ENCODE assay signal across 16 cellular contexts in the genomic region with DNA sequence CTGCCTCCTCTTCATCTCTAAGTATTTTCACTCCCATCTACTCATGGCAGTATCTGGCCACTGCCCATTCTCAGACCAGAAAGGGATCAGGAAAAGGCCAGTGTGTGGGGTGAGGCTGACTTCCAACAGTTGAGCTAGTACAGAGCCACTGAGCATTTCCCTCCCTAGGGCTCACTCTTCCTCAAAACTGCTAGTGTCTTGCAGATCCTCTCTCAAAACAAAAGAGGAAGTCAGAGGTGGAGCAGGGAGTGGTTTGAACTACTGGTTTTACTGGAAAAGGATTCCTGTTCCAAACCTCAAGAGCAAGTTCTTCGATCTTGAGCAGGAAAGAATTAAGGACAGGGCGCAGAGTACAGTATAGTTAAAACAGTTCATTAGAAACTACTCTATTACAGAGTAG. TPM values are rescaled to one million over a fixed set of nuclear protein-coding genes. Genes with fewer than 3 reads are reported as not detected.
DNase-seq lines count a peak whose midpoint lies in the region; TF ChIP-seq lines count a peak whose summit lies in the region.
"Had no signal": no experiment of that assay in that cellular context is flagged by ENCODE, and none has a peak within 500 bp of the region (broad histone marks: within the 10 kb centered on the region; RNA-seq: fewer than 3 reads in every experiment).

No MANE protein-coding gene starts in this region.

- CTCF ChIA-PET in Calu3 (lab: Charles Lee) = no interaction called here

- H3K9me3 Mint-ChIP-seq in activated CD4-positive, alpha-beta T cell treated with anti-CD3 and anti-CD28 coated beads, Interleukin-2, amount 10 ng/mL, durations not matched to agents 24 days and 14 days = no peaks in the 10 kb centered on the region
- H3K9me3 Mint-ChIP-seq in progenitor cell of endocrine pancreas (ENCODE audit: low read depth) = no peaks in the 10 kb centered on the region
- peaks cover 4% of the 10 kb centered on the region for H3K9me3 Mint-ChIP-seq in Calu3 (ENCODE audit: low read depth, unreplicated experiment)

- peaks cover 47% of the 10 kb centered on the region for H3K4me1 Mint-ChIP-seq in activated CD4-positive, alpha-beta T cell treated with anti-CD3 and anti-CD28 coated beads, Interleukin-2, amount 10 ng/mL, durations not matched to agents 24 days and 14 days
- H3K4me1 Mint-ChIP-seq in progenitor cell of endocrine pancreas (ENCODE audit: low read depth) (peaks cover 6% of the 10 kb centered on the region), Calu3 (ENCODE audit: low read depth, unreplicated experiment) (peaks cover 37% of the 10 kb centered on the region)

- H3K4me3 Mint-ChIP-seq in activated CD4-positive, alpha-beta T cell treated with anti-CD3 and anti-CD28 coated beads, Interleukin-2, amount 10 ng/mL, durations not matched to agents 24 days and 14 days = no peak overlapping the region
- H3K4me3 Mint-ChIP-seq in progenitor cell of endocrine pancreas (ENCODE audit: low read depth) (no peak overlapping the region), Calu3 (ENCODE audit: low read depth, unreplicated experiment) (no peak overlapping the region)

- DNase-seq in activated CD4-positive, alpha-beta T cell treated with anti-CD3 and anti-CD28 coated beads, Interleukin-2, amount 10 ng/mL, durations not matched to agents 24 days and 14 days = no peak
- no peak for DNase-seq in activated CD4-positive, alpha-beta T cell treated with anti-CD3 and anti-CD28 coated beads for 48 hours
- DNase-seq in NOMO-1 (lab: John Stamatoyannopoulos, UW; ENCODE audit: unreplicated experiment in 2 of 2) (peak; percentile 53 to 73), epithelial cell of esophagus (ENCODE audit: low read depth) (peak; percentile 72), progenitor cell of endocrine pancreas (ENCODE audit: low spot score, unreplicated experiment) (no peak), SW 1271 (lab: John Stamatoyannopoulos, UW) (no peak), Calu3 (no peak), NCI-H526 (lab: John Stamatoyannopoulos, UW) (no peak)
- DNase-seq: activated gamma-delta T cell; DMS79 treated with DMSO at 0.1 percent for 48 hours; foreskin keratinocyte; kidney; pancreas; stimulated activated CD4-positive, alpha-beta T cell treated with anti-CD3 and anti-CD28 coated beads, Interleukin-4, amount 100 ng/mL, for 24 hours had no signal

- no peaks in the 10 kb centered on the region for H3K27me3 Mint-ChIP-seq in activated CD4-positive, alpha-beta T cell treated with anti-CD3 and anti-CD28 coated beads, Interleukin-2, amount 10 ng/mL, durations not matched to agents 24 days and 14 days
- H3K27me3 Mint-ChIP-seq in progenitor cell of endocrine pancreas (no peaks in the 10 kb centered on the region), Calu3 (ENCODE audit: unreplicated experiment) (no peaks in the 10 kb centered on the region)

- H3K36me3 Mint-ChIP-seq in activated CD4-positive, alpha-beta T cell treated with anti-CD3 and anti-CD28 coated beads, Interleukin-2, amount 10 ng/mL, durations not matched to agents 24 days and 14 days (ENCODE audit: low read depth) = no peaks in the 10 kb centered on the region
- no peaks in the 10 kb centered on the region for H3K36me3 Mint-ChIP-seq in progenitor cell of endocrine pancreas (ENCODE audit: insufficient read depth)
- H3K36me3 Mint-ChIP-seq in Calu3 (ENCODE audit: insufficient read depth, unreplicated experiment) = no peaks in the 10 kb centered on the region

- peak overlapping the region; percentile 48 for H3K27ac Mint-ChIP-seq in activated CD4-positive, alpha-beta T cell treated with anti-CD3 and anti-CD28 coated beads, Interleukin-2, amount 10 ng/mL, durations not matched to agents 24 days and 14 days
- peak overlapping the region; percentile 88 for H3K27ac Mint-ChIP-seq in progenitor cell of endocrine pancreas
- H3K27ac Mint-ChIP-seq in Calu3 (ENCODE audit: unreplicated experiment) = no peak overlapping the region

- BruUV-seq in Calu3 (replicated peaks; lab: Mats Ljungman, UMichigan) = no TSS peak

- intact Hi-C loops in activated CD4-positive, alpha-beta T cell treated with anti-CD3 and anti-CD28 coated beads, Interleukin-2, amount 10 ng/mL, durations not matched to agents 24 days and 14 days (cut with micrococcal nuclease) = no loop called here
- intact Hi-C loops in Calu3 (cut with micrococcal nuclease; ENCODE audit: unreplicated experiment) = no loop called here

- TF ChIP-seq CTCF in epithelial cell of esophagus (IDR thresholded peaks at IDR 0.05; ENCODE audit: insufficient read depth, low read depth, low read length, missing control alignments) (no peak), progenitor cell of endocrine pancreas (IDR thresholded peaks at IDR 0.05; ENCODE audit: unreplicated experiment) (no peak), Calu3 (IDR thresholded peaks at IDR 0.05; ENCODE audit: unreplicated experiment) (no peak)

- H3K4me3 ChIP-seq in epithelial cell of esophagus (ENCODE audit: low read length) = no peak overlapping the region
- H3K4me3 ChIP-seq: pancreas had no signal

RNA-seq across cellular contexts. Expression of a gene that starts 11.7 kb away (rescaled TPM):
- 0.47 and 0.50 TPM in 2 replicates for total RNA-seq in activated CD4-positive, alpha-beta T cell treated with anti-CD3 and anti-CD28 coated beads, Interleukin-2, amount 10 ng/mL, durations not matched to agents 24 days and 14 days
- 1.3 and 1.5 TPM in 2 replicates for total RNA-seq in progenitor cell of endocrine pancreas
- total RNA-seq in Calu3 (2022) = 0.54 and 0.61 TPM in 2 replicates
- total RNA-seq: A172, HT1080 had no signal

RNA-seq across cellular contexts. Expression of a gene that starts 24.4 kb away (rescaled TPM):
- 155 and 158 TPM in 2 replicates for total RNA-seq in activated CD4-positive, alpha-beta T cell treated with anti-CD3 and anti-CD28 coated beads, Interleukin-2, amount 10 ng/mL, durations not matched to agents 24 days and 14 days
- 45.9 and 48.9 TPM in 2 replicates for total RNA-seq in progenitor cell of endocrine pancreas
- total RNA-seq in Calu3 (2022) = 81.3 and 94.9 TPM in 2 replicates

RNA-seq across cellular contexts. Expression of a gene that starts 32.4 kb away (rescaled TPM):
- total RNA-seq in activated CD4-positive, alpha-beta T cell treated with anti-CD3 and anti-CD28 coated beads, Interleukin-2, amount 10 ng/mL, durations not matched to agents 24 days and 14 days = 29.5 and 30.7 TPM in 2 replicates
- 41.1 and 45.6 TPM in 2 replicates for total RNA-seq in progenitor cell of endocrine pancreas
- total RNA-seq in Calu3 (2022) = 27.0 and 33.8 TPM in 2 replicates

RNA-seq across cellular contexts. Expression of a gene that starts 38.6 kb away (rescaled TPM):
- total RNA-seq in activated CD4-positive, alpha-beta T cell treated with anti-CD3 and anti-CD28 coated beads, Interleukin-2, amount 10 ng/mL, durations not matched to agents 24 days and 14 days = 239 and 242 TPM in 2 replicates
- total RNA-seq in progenitor cell of endocrine pancreas = 309 and 322 TPM in 2 replicates
- total RNA-seq in Calu3 (2022) = 205 TPM in 2 replicates

RNA-seq across cellular contexts. Expression of a gene that starts 39.0 kb away (rescaled TPM):
- total RNA-seq in activated CD4-positive, alpha-beta T cell treated with anti-CD3 and anti-CD28 coated beads, Interleukin-2, amount 10 ng/mL, durations not matched to agents 24 days and 14 days = 69.8 and 76.9 TPM in 2 replicates
- total RNA-seq in progenitor cell of endocrine pancreas = 89.0 and 94.4 TPM in 2 replicates
- total RNA-seq in Calu3 (2022) = 46.2 and 54.3 TPM in 2 replicates

Comparison
In these comparisons a context has a peak if more than half of its experiments do, and no peak if none do; other contexts are left out.
1. DNase-seq: peak in NOMO-1 (2 of 2) and epithelial cell of esophagus (single experiment); none in activated CD4-positive, alpha-beta T cell treated with anti-CD3 and anti-CD28 coated beads, Interleukin-2, amount 10 ng/mL, durations not matched to agents 24 days and 14 days (single experiment), activated CD4-positive, alpha-beta T cell treated with anti-CD3 and anti-CD28 coated beads for 48 hours (single experiment), progenitor cell of endocrine pancreas (single experiment), SW 1271 (0 of 2), Calu3 (single experiment) and NCI-H526 (0 of 2).